In genomic region chr14:45253070-45253753, GRCh38 we compare ENCODE assay signal across 8 cellular contexts. TPM values are rescaled to one million over a fixed set of nuclear protein-coding genes. Genes with fewer than 3 reads are reported as not detected.
DNase-seq lines count a peak whose midpoint lies in the region; FAIRE-seq and TF ChIP-seq lines count a peak whose summit lies in the region.

Gene MIS18BP1 (minus strand): TSS chr14:45253202. CDS start chr14:45247286, 5,916 bp downstream.

- no CpG with 5 or more reads among the region's 61 CpGs for WGBS in H9 (ENCODE audit: extremely low coverage, insufficient read length, low lambda C conversion rate)

- no peak within 1 kb of the TSS for H2BK12ac ChIP-seq in H9 (ENCODE audit: insufficient read length, low read depth, low read length)

- H4K91ac ChIP-seq in H9 (ENCODE audit: insufficient read length, low read depth, low read length): no peak within 1 kb of the TSS

- no peak within 1 kb of the TSS for H3K23ac ChIP-seq in H9 (ENCODE audit: insufficient read length, low read depth, low read length)

- no peak within 1 kb of the TSS for H2BK5ac ChIP-seq in H9 (ENCODE audit: insufficient read length, low read length)

- H2AFZ ChIP-seq in H9 (ENCODE audit: low read length): no peak within 1 kb of the TSS

- H3K27me3 Mint-ChIP-seq in H9 (ENCODE audit: low read depth): 0 out of 2 replicates have a peak, but pooled peaks cover 2% of the 10 kb centered on the region
- H3K27me3 Mint-ChIP-seq in nephron (ENCODE audit: low read depth): peaks cover 9% of the 10 kb centered on the region
- no peaks in the 10 kb centered on the region for H3K27me3 Mint-ChIP-seq in stimulated activated naive CD8-positive, alpha-beta T cell treated with anti-CD3 and anti-CD28 coated beads, Interleukin-15, Interleukin-2, amounts not matched to agents 100 ng/mL and 50 ng/mL, for 24 hours

- H3K23me2 ChIP-seq in H9 (ENCODE audit: insufficient read length, low read depth, low read length, poor library complexity, severe bottlenecking): no peaks in the 10 kb centered on the region

- peaks cover 9 to 12% (median 12%) of the 10 kb centered on the region in 3 experiments for H3K36me3 Mint-ChIP-seq in H9 (ENCODE audit: insufficient read depth in 1 of 3, low read depth in 3 of 3)
- peaks cover 8% of the 10 kb centered on the region for H3K36me3 Mint-ChIP-seq in nephron (ENCODE audit: low read depth)
- peaks cover 10% of the 10 kb centered on the region for H3K36me3 Mint-ChIP-seq in stimulated activated naive CD8-positive, alpha-beta T cell treated with anti-CD3 and anti-CD28 coated beads, Interleukin-15, Interleukin-2, amounts not matched to agents 100 ng/mL and 50 ng/mL, for 24 hours (ENCODE audit: low read depth)

- no peak within 1 kb of the TSS for H3K27ac ChIP-seq in H9 (ENCODE audit: insufficient read length, low read depth, low read length)

- DNase-seq in H9 (peak; percentile 96), M059J (ENCODE audit: low read depth) (peak; percentile 93), SHP77 (lab: John Stamatoyannopoulos, UW) (peak; percentile 95 to 98), fibroblast of the aortic adventitia (ENCODE audit: low read depth) (peak; percentile 96)
- peak; percentile 90 for DNase-seq in activated effector memory CD4-positive, alpha-beta T cell treated with Interleukin-2 at 50 U/mL for 16 hours

- H3K4me3 Mint-ChIP-seq in H9: peak within 1 kb of the TSS; percentile 84 to 95
- H3K4me3 Mint-ChIP-seq in nephron: peak within 1 kb of the TSS; percentile 92 to 97 (median 96)
- peak within 1 kb of the TSS; percentile 90 for H3K4me3 Mint-ChIP-seq in stimulated activated naive CD8-positive, alpha-beta T cell treated with anti-CD3 and anti-CD28 coated beads, Interleukin-15, Interleukin-2, amounts not matched to agents 100 ng/mL and 50 ng/mL, for 24 hours

- H3K79me1 ChIP-seq in H9 (ENCODE audit: insufficient read depth, low read depth, low read length, poor library complexity, severe bottlenecking): no peaks in the 10 kb centered on the region

- H3K27ac Mint-ChIP-seq in H9 (peak within 1 kb of the TSS; percentile 93 to 97 (median 94)), nephron (peak within 1 kb of the TSS; percentile 98 to 100 (median 99))
- peak within 1 kb of the TSS; percentile 96 for H3K27ac Mint-ChIP-seq in stimulated activated naive CD8-positive, alpha-beta T cell treated with anti-CD3 and anti-CD28 coated beads, Interleukin-15, Interleukin-2, amounts not matched to agents 100 ng/mL and 50 ng/mL, for 24 hours

- TF ChIP-seq CTCF in H9 (conservative IDR thresholded peaks at IDR 0.05) (peak; percentile 86), fibroblast of the aortic adventitia (IDR thresholded peaks at IDR 0.05; ENCODE audit: insufficient read depth, low read length) (peak; percentile 59), nephron (IDR thresholded peaks at IDR 0.05; ENCODE audit: unreplicated experiment in 3 of 3) (peak; percentile 83 to 92 (median 90))

- no peak within 1 kb of the TSS for H2BK20ac ChIP-seq in H9 (ENCODE audit: low read depth, low read length, poor library complexity, severe bottlenecking)

- H4K20me1 ChIP-seq in H9 (ENCODE audit: control insufficient read depth, insufficient read depth, insufficient read length): no peaks in the 10 kb centered on the region

- peak within 1 kb of the TSS; percentile 85 for H3K4me3 ChIP-seq in fibroblast of the aortic adventitia (ENCODE audit: low read depth, low read length)

- no peak within 1 kb of the TSS for H4K8ac ChIP-seq in H9 (replicated peaks; ENCODE audit: insufficient read length, low read depth, low read length)

- H3K4me1 Mint-ChIP-seq in H9 (peaks cover 16 to 20% of the 10 kb centered on the region in 2 experiments), nephron (peaks cover 19% of the 10 kb centered on the region)
- H3K4me1 Mint-ChIP-seq in stimulated activated naive CD8-positive, alpha-beta T cell treated with anti-CD3 and anti-CD28 coated beads, Interleukin-15, Interleukin-2, amounts not matched to agents 100 ng/mL and 50 ng/mL, for 24 hours (ENCODE audit: low read depth): peaks cover 38% of the 10 kb centered on the region

- no peaks in the 10 kb centered on the region for H3K4me1 ChIP-seq in H9 (ENCODE audit: insufficient read depth, low read length)

- H2BK120ac ChIP-seq in H9 (ENCODE audit: low read depth, low read length, poor library complexity, severe bottlenecking): no peak within 1 kb of the TSS

- H3K56ac ChIP-seq in H9 (ENCODE audit: insufficient read length, low read depth, low read length): no peak within 1 kb of the TSS

- no peak within 1 kb of the TSS for H2BK15ac ChIP-seq in H9 (ENCODE audit: low read depth, low read length)

- H3K9me3 Mint-ChIP-seq in H9 (peaks cover 10 to 12% of the 10 kb centered on the region in 2 experiments), nephron (peaks cover 25% of the 10 kb centered on the region)
- peaks cover 18% of the 10 kb centered on the region for H3K9me3 Mint-ChIP-seq in stimulated activated naive CD8-positive, alpha-beta T cell treated with anti-CD3 and anti-CD28 coated beads, Interleukin-15, Interleukin-2, amounts not matched to agents 100 ng/mL and 50 ng/mL, for 24 hours

- no peak within 1 kb of the TSS for H3K4ac ChIP-seq in H9 (ENCODE audit: low read depth, low read length)

- peak within 1 kb of the TSS; percentile 45 for H3K4me2 ChIP-seq in H9 (ENCODE audit: insufficient read depth, insufficient read length, low read length)

- FAIRE-seq in G401.6 (lab: Jason Lieb, UNC): peak; percentile 84

- peak within 1 kb of the TSS; percentile 76 for H3K18ac ChIP-seq in H9 (ENCODE audit: insufficient read length, low read depth, low read length)

- H3K79me2 ChIP-seq in H9 (ENCODE audit: insufficient read depth, low read length): peaks cover 34% of the 10 kb centered on the region

- peak within 1 kb of the TSS; percentile 81 for H3K9ac ChIP-seq in H9 (ENCODE audit: extremely low read depth, insufficient read length, low read length)

- H4K5ac ChIP-seq in H9 (ENCODE audit: insufficient read length, low read depth, low read length): no peak within 1 kb of the TSS

- H3K14ac ChIP-seq in H9 (ENCODE audit: insufficient read depth, low read length): peak within 1 kb of the TSS; percentile 91; the same call in 1 of the 2 replicates

- no peak within 1 kb of the TSS for H2AK5ac ChIP-seq in H9 (ENCODE audit: insufficient read length, low read length)

- no peak within 1 kb of the TSS for H3T11ph ChIP-seq in H9 (ENCODE audit: low read length)

- H3K27me3 ChIP-seq in H9 (ENCODE audit: insufficient read depth, low read length): no peaks in the 10 kb centered on the region

- no peaks in the 10 kb centered on the region for H3K9me3 ChIP-seq in H9 (ENCODE audit: control insufficient read depth, low read depth, low read length)

RNA-seq across cellular contexts. Expression of gene MIS18BP1, which starts in this region (rescaled TPM):
- total RNA-seq in H9 (2021): 56.1 and 60.6 TPM in 2 replicates
- 13.3 and 21.6 TPM in 2 replicates for total RNA-seq in M059J (2014; rRNA removed; shearing (Covaris generic))
- total RNA-seq in fibroblast of the aortic adventitia (ENCODE audit: low replicate concordance): 21.1 and 45.3 TPM in 2 replicates
